Comparison of ENCODE assay signal across 8 cellular contexts in genomic region chr11:33542921-33543320, GRCh38.
DNase-seq lines count a peak whose midpoint lies in the region; ATAC-seq, FAIRE-seq and TF ChIP-seq lines count a peak whose summit lies in the region.

No MANE protein-coding gene starts in this region.

- no peak overlapping the region for H3K27ac ChIP-seq in Panc1 (ENCODE audit: low read length)
- H3K27ac ChIP-seq in GM12878 (ENCODE audit: control insufficient read depth, insufficient read depth) = no peak overlapping the region

- ATAC-seq in Panc1 (peak; percentile 81), GM12878 (peak; percentile 84), GM18502 (IDR thresholded peaks at IDR 0.05; ENCODE audit: poor library complexity, unreplicated experiment) (no peak)

- H3K9me3 ChIP-seq in Panc1 (ENCODE audit: control insufficient read depth, insufficient read depth, low read depth, low read length) (no peaks in the 10 kb centered on the region), GM12878 (replicated peaks; ENCODE audit: control insufficient read depth, insufficient read depth, low read length) (no peaks in the 10 kb centered on the region)

- H3K9ac ChIP-seq in GM12878 (ENCODE audit: control insufficient read depth, insufficient read depth, low read length) = no peak overlapping the region

- FAIRE-seq in GM19239 (lab: Jason Lieb, UNC) (no peak), GM12878 (lab: Jason Lieb, UNC) (peak; percentile 62)

- intact Hi-C loops in Panc1 (cut with micrococcal nuclease; ENCODE audit: unreplicated experiment) = no loop called here
- intact Hi-C loops in GM12878 (cut with micrococcal nuclease; ENCODE audit: unreplicated experiment) = loop anchor here (1.0 to 10.0 kb wide), 4 partner anchors 145 to 282 kb away; no protein-coding TSS in a partner anchor

- in situ Hi-C loops in Panc1 (cut with HindIII; ENCODE audit: low pct_unique_long_range_greater_than_20kb, low sequenced_read_pairs) (no loop called here), GM12878 (cut with MboI) (no loop called here)

- DNase-seq in BJ (ENCODE audit: low read depth) (no peak), GM19239 (ENCODE audit: insufficient read length, low spot score) (peak; percentile 50), Panc1 (ENCODE audit: low read depth, low spot score) (peak; percentile 43), GM12878 (ENCODE audit: low read depth, low spot score) (no peak), iris pigment epithelial cell (ENCODE audit: low read depth) (peak; percentile 55)
- DNase-seq in stimulated activated CD4-positive, alpha-beta T cell treated with anti-CD3 and anti-CD28 coated beads, Interleukin-2, amount 100 ng/mL, for 48 hours = peak; percentile 20 to 38
- no peak for DNase-seq in stimulated activated naive CD4-positive, alpha-beta T cell treated with Interleukin-2 at 50 U/mL for 16 hours (lab: John Stamatoyannopoulos, UW)

- CTCF ChIA-PET in BJ (lab: Yijun Ruan, JAX) (interaction anchor here (1.0 to 4.6 kb wide), 7 partner anchors 12 to 200 kb away, joined by 3 to 54 read pairs (median 5); no protein-coding TSS in a partner anchor), Panc1 (lab: Charles Lee) (interaction anchor here (0.8 to 1.0 kb wide), 2 partner anchors 149 to 200 kb away, joined by 3 to 4 read pairs; no protein-coding TSS in a partner anchor), GM12878 (lab: Yijun Ruan, JAX) (interaction anchor here (0.6 to 5.9 kb wide), 7 partner anchors 8 to 288 kb away, joined by 3 to 45 read pairs (median 3); no protein-coding TSS in a partner anchor)

- RAD21 ChIA-PET in GM12878 (lab: Charles Lee; ENCODE audit: unreplicated experiment) = interaction anchor here (0.9 to 3.5 kb wide), 3 partner anchors 140 to 200 kb away, joined by 3 to 20 read pairs (median 8); no protein-coding TSS in a partner anchor

- TF ChIP-seq POLR2A in GM12878 (IDR thresholded peaks at IDR 0.05; ENCODE audit: low read depth, low read length) = no peak

- BruUV-seq in Panc1 (replicated peaks; lab: Mats Ljungman, UMichigan) (no TSS peak), GM12878 (replicated peaks; lab: Mats Ljungman, UMichigan) (no TSS peak)

- POLR2A ChIA-PET in BJ (lab: Charles Lee) = no interaction called here
- POLR2A ChIA-PET in Panc1 (lab: Charles Lee) = no interaction called here
- POLR2A ChIA-PET in GM12878 (lab: Charles Lee) = no interaction called here

- SMC1A ChIA-PET in GM12878 (lab: Charles Lee; ENCODE audit: uncharacterized antibody, unreplicated experiment) = interaction anchor here (0.8 to 3.0 kb wide), 7 partner anchors 69 to 287 kb away, joined by 3 to 30 read pairs (median 3); no protein-coding TSS in a partner anchor

- H3K36me3 ChIP-seq in BJ (ENCODE audit: control insufficient read depth, insufficient read depth, low read length) (no peaks in the 10 kb centered on the region), Panc1 (ENCODE audit: control insufficient read depth, insufficient read depth, low read length) (no peaks in the 10 kb centered on the region), GM12878 (ENCODE audit: control insufficient read depth in 2 of 2, insufficient read depth in 2 of 2, low read length in 1 of 2) (no peaks in the 10 kb centered on the region)

- TF ChIP-seq CTCF in BJ (IDR thresholded peaks at IDR 0.05; ENCODE audit: insufficient read depth, low read depth, low read length) (peak; percentile 69), Panc1 (IDR thresholded peaks at IDR 0.05) (peak; percentile 81), GM12878 (IDR thresholded peaks at IDR 0.05 in 2 of 3, conservative IDR thresholded peaks at IDR 0.05 in 1 of 3; ENCODE audit: control insufficient read depth in 2 of 3, extremely low read depth in 1 of 3, insufficient read depth in 1 of 3, low read depth in 3 of 3, low read length in 3 of 3) (peak; percentile 63 to 72 (median 67))

- H2AFZ ChIP-seq in GM12878 (ENCODE audit: control insufficient read depth, low read depth, low read length) = no peak overlapping the region

- whole genome bisulfite sequencing in GM12878 (ENCODE audit: insufficient coverage, insufficient replicate concordance, low lambda C conversion rate, missing lambda C conversion rate) = 25% methylated on average over 7 of the region's 7 CpGs

- H3K79me2 ChIP-seq in GM12878 (ENCODE audit: control insufficient read depth, insufficient read depth, low read length) = no peaks in the 10 kb centered on the region

- no peaks in the 10 kb centered on the region for H4K20me1 ChIP-seq in GM12878 (ENCODE audit: control insufficient read depth, insufficient read depth)

- H3K4me2 ChIP-seq in GM12878 (ENCODE audit: control insufficient read depth, insufficient read depth) = no peak overlapping the region

- H3K27me3 ChIP-seq in BJ (ENCODE audit: control insufficient read depth, insufficient read depth, low read length) (no peaks in the 10 kb centered on the region), Panc1 (ENCODE audit: control insufficient read depth, insufficient read depth, low read length) (no peaks in the 10 kb centered on the region), GM12878 (replicated peaks in 1 of 2; ENCODE audit: control insufficient read depth in 2 of 2, insufficient read depth in 2 of 2, low read length in 1 of 2) (no peaks in the 10 kb centered on the region; a peak in 1 of 4 replicates)

- TF ChIP-seq EP300 in GM12878 (IDR thresholded peaks at IDR 0.05; ENCODE audit: borderline replicate concordance in 1 of 2, control insufficient read depth in 1 of 2, low read depth in 2 of 2, low read length in 2 of 2) = no peak

- H3K4me3 ChIP-seq in BJ (ENCODE audit: low read depth, low read length) = no peak overlapping the region
- no peak overlapping the region for H3K4me3 ChIP-seq in Panc1 (ENCODE audit: low read depth in 2 of 2, low read length in 2 of 2)
- no peak overlapping the region for H3K4me3 ChIP-seq in GM12878

- peak; percentile 74 for TF ChIP-seq RAD21 in GM12878 (IDR thresholded peaks at IDR 0.05; ENCODE audit: insufficient read depth, low read depth, low read length)

- no peaks in the 10 kb centered on the region for H3K4me1 ChIP-seq in Panc1 (ENCODE audit: control insufficient read depth, insufficient read depth, low read length)
- peaks cover 24% of the 10 kb centered on the region for H3K4me1 ChIP-seq in GM12878 (ENCODE audit: control insufficient read depth, insufficient read depth, low read length)

TF ChIP-seq in GM12878, 131 proteins besides CTCF, POLR2A, EP300 and RAD21 (continues in another document):
- TF ChIP-seq, protein P1, sequence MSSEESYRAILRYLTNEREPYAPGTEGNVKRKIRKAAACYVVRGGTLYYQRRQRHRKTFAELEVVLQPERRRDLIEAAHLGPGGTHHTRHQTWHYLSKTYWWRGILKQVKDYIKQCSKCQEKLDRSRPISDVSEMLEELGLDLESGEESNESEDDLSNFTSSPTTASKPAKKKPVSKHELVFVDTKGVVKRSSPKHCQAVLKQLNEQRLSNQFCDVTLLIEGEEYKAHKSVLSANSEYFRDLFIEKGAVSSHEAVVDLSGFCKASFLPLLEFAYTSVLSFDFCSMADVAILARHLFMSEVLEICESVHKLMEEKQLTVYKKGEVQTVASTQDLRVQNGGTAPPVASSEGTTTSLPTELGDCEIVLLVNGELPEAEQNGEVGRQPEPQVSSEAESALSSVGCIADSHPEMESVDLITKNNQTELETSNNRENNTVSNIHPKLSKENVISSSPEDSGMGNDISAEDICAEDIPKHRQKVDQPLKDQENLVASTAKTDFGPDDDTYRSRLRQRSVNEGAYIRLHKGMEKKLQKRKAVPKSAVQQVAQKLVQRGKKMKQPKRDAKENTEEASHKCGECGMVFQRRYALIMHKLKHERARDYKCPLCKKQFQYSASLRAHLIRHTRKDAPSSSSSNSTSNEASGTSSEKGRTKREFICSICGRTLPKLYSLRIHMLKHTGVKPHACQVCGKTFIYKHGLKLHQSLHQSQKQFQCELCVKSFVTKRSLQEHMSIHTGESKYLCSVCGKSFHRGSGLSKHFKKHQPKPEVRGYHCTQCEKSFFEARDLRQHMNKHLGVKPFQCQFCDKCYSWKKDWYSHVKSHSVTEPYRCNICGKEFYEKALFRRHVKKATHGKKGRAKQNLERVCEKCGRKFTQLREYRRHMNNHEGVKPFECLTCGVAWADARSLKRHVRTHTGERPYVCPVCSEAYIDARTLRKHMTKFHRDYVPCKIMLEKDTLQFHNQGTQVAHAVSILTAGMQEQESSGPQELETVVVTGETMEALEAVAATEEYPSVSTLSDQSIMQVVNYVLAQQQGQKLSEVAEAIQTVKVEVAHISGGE (CRISPR knock-in tag; IDR thresholded peaks at IDR 0.05) = no peak
- no peak for TF ChIP-seq JUNB (IDR thresholded peaks at IDR 0.05)
- no peak for TF ChIP-seq MYC (IDR thresholded peaks at IDR 0.05; ENCODE audit: insufficient read depth, insufficient read length, insufficient replicate concordance, low read length, severe bottlenecking)
- TF ChIP-seq ZSCAN29 (IDR thresholded peaks at IDR 0.05) = no peak
- TF ChIP-seq EED (IDR thresholded peaks at IDR 0.05; ENCODE audit: low read depth) = 0 out of 2 replicates have a peak, but pooled peaks have one; percentile 21
- TF ChIP-seq SIN3A (IDR thresholded peaks at IDR 0.05; ENCODE audit: low read depth, low read length) = no peak
- TF ChIP-seq POLR2AphosphoS2 (IDR thresholded peaks at IDR 0.05; ENCODE audit: low read depth, low read length) = no peak
- peak; percentile 63 for TF ChIP-seq SMC3 (IDR thresholded peaks at IDR 0.05; ENCODE audit: borderline replicate concordance, low read length)
- no peak for TF ChIP-seq EGR1 (IDR thresholded peaks at IDR 0.05; ENCODE audit: borderline replicate concordance in 1 of 2, low read depth in 2 of 2, low read length in 2 of 2)
- no peak for TF ChIP-seq JUND (IDR thresholded peaks at IDR 0.05; ENCODE audit: low read depth, low read length)
- no peak for TF ChIP-seq SMARCA5 (IDR thresholded peaks at IDR 0.05)
- TF ChIP-seq NR2C2 (IDR thresholded peaks at IDR 0.05; ENCODE audit: borderline replicate concordance, control insufficient read depth, insufficient read length, low read depth) = no peak
- TF ChIP-seq CREB1 (IDR thresholded peaks at IDR 0.05; ENCODE audit: low read depth) = no peak
- no peak for TF ChIP-seq SREBF2 (IDR thresholded peaks at IDR 0.05; ENCODE audit: low read length)
- TF ChIP-seq SMAD5 (IDR thresholded peaks at IDR 0.05; ENCODE audit: low read depth) = no peak
- TF ChIP-seq, protein P2, sequence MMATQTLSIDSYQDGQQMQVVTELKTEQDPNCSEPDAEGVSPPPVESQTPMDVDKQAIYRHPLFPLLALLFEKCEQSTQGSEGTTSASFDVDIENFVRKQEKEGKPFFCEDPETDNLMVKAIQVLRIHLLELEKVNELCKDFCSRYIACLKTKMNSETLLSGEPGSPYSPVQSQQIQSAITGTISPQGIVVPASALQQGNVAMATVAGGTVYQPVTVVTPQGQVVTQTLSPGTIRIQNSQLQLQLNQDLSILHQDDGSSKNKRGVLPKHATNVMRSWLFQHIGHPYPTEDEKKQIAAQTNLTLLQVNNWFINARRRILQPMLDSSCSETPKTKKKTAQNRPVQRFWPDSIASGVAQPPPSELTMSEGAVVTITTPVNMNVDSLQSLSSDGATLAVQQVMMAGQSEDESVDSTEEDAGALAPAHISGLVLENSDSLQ (IDR thresholded peaks at IDR 0.05) = no peak
- TF ChIP-seq YY1 (IDR thresholded peaks at IDR 0.05; ENCODE audit: low read depth, low read length) = 0 out of 2 replicates have a peak, but pooled peaks have one; percentile 29

Comparison
In these comparisons a context has a peak if more than half of its experiments do, and no peak if none do; other contexts are left out.
1. DNase-seq: peak in GM19239 (single experiment), Panc1 (single experiment), iris pigment epithelial cell (single experiment) and stimulated activated CD4-positive, alpha-beta T cell treated with anti-CD3 and anti-CD28 coated beads, Interleukin-2, amount 100 ng/mL, for 48 hours (2 of 2); none in BJ (single experiment), GM12878 (single experiment) and stimulated activated naive CD4-positive, alpha-beta T cell treated with Interleukin-2 at 50 U/mL for 16 hours (single experiment).
2. Peak in every context shown above with its lines, with median percentiles within 50 percentile points of each other: CTCF ChIP-seq.